In genomic region chr10:32927750-32928149, GRCh38 we compare ENCODE assay signal across 15 cellular contexts. TPM values are rescaled to one million over a fixed set of nuclear protein-coding genes. Genes with fewer than 3 reads are reported as not detected.
DNase-seq lines count a peak whose midpoint lies in the region; ATAC-seq, FAIRE-seq and TF ChIP-seq lines count a peak whose summit lies in the region.
"Had no signal": no experiment of that assay in that cellular context is flagged by ENCODE, and none has a peak within 500 bp of the region (broad histone marks: within the 10 kb centered on the region; RNA-seq: fewer than 3 reads in every experiment).

No MANE protein-coding gene starts in this region.

- BruUV-seq in Calu3 (replicated peaks; lab: Mats Ljungman, UMichigan) (no TSS peak), K562 (replicated peaks; lab: Mats Ljungman, UMichigan) (no TSS peak)

- H3K4me1 Mint-ChIP-seq in Calu3 (ENCODE audit: low read depth, unreplicated experiment) = peaks cover 40% of the 10 kb centered on the region
- H3K4me1 Mint-ChIP-seq in HFFc6 (ENCODE audit: low read depth) = peaks cover 71% of the 10 kb centered on the region
- H3K4me1 Mint-ChIP-seq in osteocyte (ENCODE audit: unreplicated experiment) = peaks cover 16% of the 10 kb centered on the region

- H4K20me1 ChIP-seq in K562 (replicated peaks; ENCODE audit: control insufficient read depth, insufficient read depth, low read length) = no peaks in the 10 kb centered on the region
- H4K20me1 ChIP-seq: BLaER1 had no signal

- H3K36me3 Mint-ChIP-seq in Calu3 (ENCODE audit: insufficient read depth, unreplicated experiment) (peaks cover 92% of the 10 kb centered on the region), HFFc6 (ENCODE audit: low read depth) (peaks cover 69% of the 10 kb centered on the region), osteocyte (ENCODE audit: unreplicated experiment) (peaks cover 60% of the 10 kb centered on the region)

- no peak for FAIRE-seq in K562 (lab: Jason Lieb, UNC)
- FAIRE-seq: H1 had no signal

- no peaks in the 10 kb centered on the region for H3K27me3 Mint-ChIP-seq in Calu3 (ENCODE audit: unreplicated experiment)
- H3K27me3 Mint-ChIP-seq in HFFc6 (ENCODE audit: insufficient read depth) = peaks cover 5% of the 10 kb centered on the region; the same call in 1 of the 2 replicates
- H3K27me3 Mint-ChIP-seq in osteocyte (ENCODE audit: unreplicated experiment) = no peaks in the 10 kb centered on the region
- H3K27me3 Mint-ChIP-seq: CD8-positive, alpha-beta memory T cell had no signal

- H3K27ac Mint-ChIP-seq in Calu3 (ENCODE audit: unreplicated experiment) (peak overlapping the region; percentile 7), HFFc6 (peak overlapping the region; percentile 20; the same call in 1 of the 2 replicates), osteocyte (ENCODE audit: unreplicated experiment) (peak overlapping the region; percentile 45)

- no peak for TF ChIP-seq RAD21 in K562 (CRISPR knock-in tag; conservative IDR thresholded peaks at IDR 0.05 in 1 of 2, IDR thresholded peaks at IDR 0.05 in 1 of 2)

- POLR2A ChIA-PET in K562 (lab: Yijun Ruan, JAX) = interaction anchor here (1.2 kb wide), 1 partner anchor 11 kb away, joined by 3 read pairs; no protein-coding TSS in a partner anchor

- no peak overlapping the region for H3K4me3 Mint-ChIP-seq in Calu3 (ENCODE audit: low read depth, unreplicated experiment)
- H3K4me3 Mint-ChIP-seq in HFFc6 = no peak overlapping the region
- no peak overlapping the region for H3K4me3 Mint-ChIP-seq in osteocyte (ENCODE audit: unreplicated experiment)
- H3K4me3 Mint-ChIP-seq: CD8-positive, alpha-beta memory T cell had no signal

- H3K27me3 ChIP-seq in K562 (ENCODE audit: control insufficient read depth in 2 of 2, insufficient read depth in 2 of 2, low read length in 2 of 2) = no peaks in the 10 kb centered on the region
- H3K27me3 ChIP-seq: BLaER1 had no signal

- in situ Hi-C loops in K562 (cut with MboI) = no loop called here

- no peak overlapping the region for H3K4me2 ChIP-seq in K562 (ENCODE audit: insufficient read depth, low read length)
- H3K4me2 ChIP-seq: BLaER1 had no signal

- no peak overlapping the region for H3K9ac ChIP-seq in K562 (ENCODE audit: insufficient read depth in 1 of 2, low read depth in 2 of 2, low read length in 2 of 2)
- H3K9ac ChIP-seq: BLaER1 had no signal

- no peaks in the 10 kb centered on the region for H3K9me1 ChIP-seq in K562 (ENCODE audit: control insufficient read depth, insufficient read depth, low read length)

- no peak overlapping the region for H3K4me3 ChIP-seq in K562
- H3K4me3 ChIP-seq: BLaER1 had no signal

- CTCF ChIA-PET in Calu3 (lab: Charles Lee) (no interaction called here), K562 (lab: Yijun Ruan, JAX; ENCODE audit: low intra/inter-chr PET ratio) (no interaction called here)

- DNase-seq in Calu3 (no peak), HFFc6 (no peak), K562 (ENCODE audit: extremely low read depth in 1 of 4, low spot score in 3 of 4) (no peak), osteocyte (ENCODE audit: extremely low spot score, unreplicated experiment) (no peak), kidney glomerular epithelial cell (lab: John Stamatoyannopoulos, UW) (no peak), NCI-H2107 (lab: John Stamatoyannopoulos, UW) (no peak), NCI-H1048 (lab: John Stamatoyannopoulos, UW) (no peak)
- DNase-seq: 8988T; AML-193; CD8-positive, alpha-beta memory T cell; DMS 273 treated with DMSO at 0.1 percent for 48 hours; HCEC 1CT had no signal

- no peak for TF ChIP-seq POLR2A in K562 (conservative IDR thresholded peaks at IDR 0.05)

- WGBS in K562 (ENCODE audit: insufficient coverage, low coverage, missing lambda C conversion rate) = 81% methylated on average over 3 of the region's 3 CpGs

- no peak overlapping the region for H2AFZ ChIP-seq in K562 (ENCODE audit: low read depth, low read length)

- no peak for TF ChIP-seq EP300 in K562 (IDR thresholded peaks at IDR 0.05; ENCODE audit: low read length)

- no peak overlapping the region for H3K27ac ChIP-seq in K562 (ENCODE audit: extremely low read depth, low read depth, low read length)
- H3K27ac ChIP-seq: BLaER1 had no signal

- H3K9me3 ChIP-seq in K562 (replicated peaks; ENCODE audit: control insufficient read depth, insufficient read depth, low read depth, low read length) = peaks cover 6% of the 10 kb centered on the region; the same call in 1 of the 2 replicates

- H3K9me3 Mint-ChIP-seq in Calu3 (ENCODE audit: low read depth, unreplicated experiment) (no peaks in the 10 kb centered on the region), HFFc6 (no peaks in the 10 kb centered on the region), osteocyte (ENCODE audit: unreplicated experiment) (no peaks in the 10 kb centered on the region)
- H3K9me3 Mint-ChIP-seq: CD8-positive, alpha-beta memory T cell had no signal

- peaks cover 0 to 15% of the 10 kb centered on the region in 2 experiments; a peak in 3 of 5 replicates for H3K4me1 ChIP-seq in K562 (replicated peaks in 1 of 2; ENCODE audit: control insufficient read depth in 2 of 2, insufficient read depth in 2 of 2, low read length in 2 of 2)
- H3K4me1 ChIP-seq: BLaER1 had no signal

- H3K36me3 ChIP-seq in K562 (ENCODE audit: control insufficient read depth, insufficient read depth, low read length) = peaks cover 89% of the 10 kb centered on the region

- intact Hi-C loops in Calu3 (cut with micrococcal nuclease; ENCODE audit: unreplicated experiment) = no loop called here
- intact Hi-C loops in K562 (cut with micrococcal nuclease) = no loop called here

- peaks cover 32% of the 10 kb centered on the region for H3K79me2 ChIP-seq in K562 (ENCODE audit: control insufficient read depth, insufficient read depth, low read length)

- ATAC-seq in K562 (no peak), GM21528 (IDR thresholded peaks at IDR 0.05; ENCODE audit: low FRiP score, unreplicated experiment) (no peak)

- TF ChIP-seq CTCF in Calu3 (IDR thresholded peaks at IDR 0.05; ENCODE audit: unreplicated experiment) (no peak), HFFc6 (IDR thresholded peaks at IDR 0.05) (no peak), K562 (IDR thresholded peaks at IDR 0.05 in 2 of 3, conservative IDR thresholded peaks at IDR 0.05 in 1 of 3; ENCODE audit: insufficient read depth in 2 of 3, low read depth in 1 of 3, low read length in 3 of 3) (no peak), osteocyte (IDR thresholded peaks at IDR 0.05) (no peak)

TF ChIP-seq in K562, 482 proteins besides CTCF, POLR2A, EP300 and RAD21 (continues in another document):
- TF ChIP-seq MBD2 (IDR thresholded peaks at IDR 0.05; ENCODE audit: borderline replicate concordance, low read depth) (no peak), PHB2 (IDR thresholded peaks at IDR 0.05; ENCODE audit: low read depth) (no peak), ARID1B (IDR thresholded peaks at IDR 0.05) (peak; percentile 38; the same call in 1 of the 2 replicates), ZNF644 (tag; IDR thresholded peaks at IDR 0.05; ENCODE audit: low read depth) (no peak), BMI1 (IDR thresholded peaks at IDR 0.05; ENCODE audit: low read length) (no peak), HDAC1 (IDR thresholded peaks at IDR 0.05) (no peak), ZNF398 (CRISPR knock-in tag; IDR thresholded peaks at IDR 0.05) (no peak)
- TF ChIP-seq, protein P1, sequence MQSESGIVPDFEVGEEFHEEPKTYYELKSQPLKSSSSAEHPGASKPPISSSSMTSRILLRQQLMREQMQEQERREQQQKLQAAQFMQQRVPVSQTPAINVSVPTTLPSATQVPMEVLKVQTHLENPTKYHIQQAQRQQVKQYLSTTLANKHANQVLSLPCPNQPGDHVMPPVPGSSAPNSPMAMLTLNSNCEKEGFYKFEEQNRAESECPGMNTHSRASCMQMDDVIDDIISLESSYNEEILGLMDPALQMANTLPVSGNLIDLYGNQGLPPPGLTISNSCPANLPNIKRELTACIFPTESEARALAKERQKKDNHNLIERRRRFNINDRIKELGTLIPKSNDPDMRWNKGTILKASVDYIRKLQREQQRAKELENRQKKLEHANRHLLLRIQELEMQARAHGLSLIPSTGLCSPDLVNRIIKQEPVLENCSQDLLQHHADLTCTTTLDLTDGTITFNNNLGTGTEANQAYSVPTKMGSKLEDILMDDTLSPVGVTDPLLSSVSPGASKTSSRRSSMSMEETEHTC (IDR thresholded peaks at IDR 0.05) = no peak

RNA-seq across cellular contexts. Expression of gene ITGB1, which starts 30.3 kb away (rescaled TPM):
- total RNA-seq in Calu3 (2022) = 1,388 and 1,455 TPM in 2 replicates
- total RNA-seq in HFFc6 (2021; fragmentation: NEBNext Ultra II Directional; extraction: Animal tissue kit (Norgen Biotek cat#: 25700)) = 1,000 to 10,000 TPM; 1,442 to 1,960 (median 1,623) TPM
- 67.4 and 220 TPM in 2 replicates for total RNA-seq in K562 (2011; cell fraction: chromatin; rRNA removed; ENCODE audit: low replicate concordance)
- total RNA-seq in K562 (2011; cell fraction: nucleolus; rRNA removed) = 103 and 140 TPM in 2 replicates
- 195 and 215 TPM in 2 replicates for total RNA-seq in K562 (2011; cell fraction: nucleoplasm; rRNA removed)
- 173 and 176 TPM in 2 replicates for total RNA-seq in K562 (2014; rRNA removed)
- total RNA-seq in K562 (2014; rRNA removed; fragmentation: Illumina TruSeq; extraction: Trizol) = 172 and 199 TPM in 2 replicates
- total RNA-seq in K562 (2015; rRNA removed; fragmentation: Illumina TruSeq; extraction: Trizol) = 175 and 190 TPM in 2 replicates
- total RNA-seq in K562 (2021) = 155 and 160 TPM in 2 replicates
- polyA plus RNA-seq in K562 (2011; rRNA removed) = 135 and 194 TPM in 2 replicates
- polyA plus RNA-seq in K562 (2011; cell fraction: cytosol; rRNA removed) = 28.8 and 90.8 TPM in 2 replicates
- 26.1 and 44.3 TPM in 2 replicates for polyA plus RNA-seq in K562 (2011; cell fraction: nucleus; rRNA removed)
- 135 and 173 TPM in 2 replicates for polyA plus RNA-seq in K562 (2012)
- 144 and 149 TPM in 2 replicates for polyA plus RNA-seq in K562 (2014; fragmentation: Illumina TruSeq; extraction: Trizol)
- polyA plus RNA-seq in K562 (2014; fragmentation: Nextera tagmentation; extraction: Ambion mirVana) = 10 to 100 TPM; 40.2 to 61.9 TPM
- polyA plus RNA-seq in K562 (2014; rRNA removed) = 133 and 150 TPM in 2 replicates
- 277 and 287 TPM in 2 replicates for polyA minus RNA-seq in K562 (2011; rRNA and poly(A)+ RNA removed)
- 83.6 and 105 TPM in 2 replicates for polyA minus RNA-seq in K562 (2011; cell fraction: cytosol; rRNA and poly(A)+ RNA removed)
- 35.9 and 78.5 TPM in 2 replicates for polyA minus RNA-seq in K562 (2011; cell fraction: nucleus; rRNA and poly(A)+ RNA removed)
- 943 and 946 TPM in 2 replicates for total RNA-seq in osteocyte
